12 cellular contexts compared by ENCODE assay signal in the genomic region with DNA sequence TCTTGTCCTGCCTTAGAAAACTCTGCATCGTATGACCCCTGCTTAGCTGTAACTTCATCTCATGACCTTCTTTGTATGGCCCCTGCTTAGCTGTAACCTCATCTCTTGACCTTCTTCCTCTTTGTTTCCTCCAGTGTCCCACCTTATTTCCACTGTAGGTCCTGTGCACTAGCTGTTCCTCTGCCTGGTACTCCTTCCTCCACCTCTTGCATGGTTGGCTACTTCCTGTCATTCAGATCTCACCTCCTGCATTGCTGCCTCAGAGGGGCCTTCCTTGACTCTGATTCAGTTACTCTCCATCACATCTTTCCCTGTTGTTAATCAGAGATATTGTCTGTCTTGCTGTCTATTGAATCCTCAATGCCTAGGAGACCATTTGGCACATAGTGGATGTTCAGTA.
DNase-seq lines count a peak whose midpoint lies in the region; ATAC-seq and TF ChIP-seq lines count a peak whose summit lies in the region.
"Had no signal": no experiment of that assay in that cellular context is flagged by ENCODE, and none has a peak within 500 bp of the region (broad histone marks: within the 10 kb centered on the region; RNA-seq: fewer than 3 reads in every experiment).

No MANE protein-coding gene starts in this region.

- no peak overlapping the region for H2BK5ac ChIP-seq in mesenchymal stem cell (ENCODE audit: low read depth, low read length, poor library complexity, severe bottlenecking)

- peak overlapping the region; percentile 8 to 64 for H3K4ac ChIP-seq in mesenchymal stem cell (ENCODE audit: low read depth in 1 of 2, low read length in 2 of 2)

- no peaks in the 10 kb centered on the region for H3K9me3 Mint-ChIP-seq in stimulated activated naive CD8-positive, alpha-beta T cell treated with anti-CD3 and anti-CD28 coated beads, Interleukin-15, amount 100 ng/mL, for 72 hours
- no peaks in the 10 kb centered on the region for H3K9me3 Mint-ChIP-seq in activated CD8-positive, alpha-beta T cell treated with anti-CD3 and anti-CD28 coated beads for 36 hours

- no peak overlapping the region for H3K27ac Mint-ChIP-seq in stimulated activated naive CD8-positive, alpha-beta T cell treated with anti-CD3 and anti-CD28 coated beads, Interleukin-15, amount 100 ng/mL, for 72 hours
- no peak overlapping the region for H3K27ac Mint-ChIP-seq in activated CD8-positive, alpha-beta T cell treated with anti-CD3 and anti-CD28 coated beads for 36 hours

- H3K18ac ChIP-seq in mesenchymal stem cell (ENCODE audit: low read depth in 1 of 2, low read length in 2 of 2), result no peak overlapping the region

- H3K27me3 ChIP-seq in mesenchymal stem cell (ENCODE audit: control insufficient read depth in 1 of 2, insufficient read depth in 1 of 2, low read length in 2 of 2), result no peaks in the 10 kb centered on the region
- H3K27me3 ChIP-seq: hepatocyte, SJCRH30 had no signal

- CTCF ChIA-PET in activated CD8-positive, alpha-beta T cell treated with anti-CD3 and anti-CD28 coated beads for 36 hours (lab: Charles Lee), result interaction anchor here (0.7 to 2.5 kb wide), 12 partner anchors 13 to 457 kb away, joined by 3 to 18 read pairs (median 4); no protein-coding TSS in a partner anchor

- H3K4me1 ChIP-seq in mesenchymal stem cell (ENCODE audit: control insufficient read depth, insufficient read depth, low read depth, low read length), result peaks cover 1% of the 10 kb centered on the region

- H3K27ac ChIP-seq in mesenchymal stem cell (ENCODE audit: low read length, poor library complexity, severe bottlenecking), result no peak overlapping the region
- H3K27ac ChIP-seq: hepatocyte, SJCRH30 had no signal

- H3K4me3 Mint-ChIP-seq in stimulated activated naive CD8-positive, alpha-beta T cell treated with anti-CD3 and anti-CD28 coated beads, Interleukin-15, amount 100 ng/mL, for 72 hours, result no peak overlapping the region
- no peak overlapping the region for H3K4me3 Mint-ChIP-seq in activated CD8-positive, alpha-beta T cell treated with anti-CD3 and anti-CD28 coated beads for 36 hours

- H3K79me1 ChIP-seq in mesenchymal stem cell (replicated peaks; ENCODE audit: low read length, poor library complexity, severe bottlenecking), result peaks cover 12% of the 10 kb centered on the region

- no peak overlapping the region for H2BK15ac ChIP-seq in mesenchymal stem cell (ENCODE audit: low read depth, poor library complexity, severe bottlenecking)

- no peak overlapping the region for H3K9ac ChIP-seq in mesenchymal stem cell (ENCODE audit: low read length)

- peak overlapping the region; percentile 92 for H4K8ac ChIP-seq in mesenchymal stem cell (ENCODE audit: low read length)

- POLR2A ChIA-PET in activated CD8-positive, alpha-beta T cell treated with anti-CD3 and anti-CD28 coated beads for 36 hours (lab: Charles Lee), result no interaction called here

- H2BK120ac ChIP-seq in mesenchymal stem cell (ENCODE audit: low read depth, low read length), result no peak overlapping the region

- peak overlapping the region; percentile 2 to 93 for H2BK12ac ChIP-seq in mesenchymal stem cell (ENCODE audit: low read length in 2 of 2)

- H3K14ac ChIP-seq in mesenchymal stem cell (ENCODE audit: low read length in 2 of 2), result no peak overlapping the region

- H3K4me3 ChIP-seq in mesenchymal stem cell (ENCODE audit: insufficient read depth in 1 of 2, low read depth in 1 of 2, low read length in 2 of 2), result no peak overlapping the region
- H3K4me3 ChIP-seq: hepatocyte, SJCRH30 had no signal

- no peak overlapping the region for H2AK5ac ChIP-seq in mesenchymal stem cell (ENCODE audit: low read length, severe bottlenecking)

- no peaks in the 10 kb centered on the region for H3K36me3 Mint-ChIP-seq in activated CD8-positive, alpha-beta T cell treated with anti-CD3 and anti-CD28 coated beads for 36 hours (ENCODE audit: low read depth)

- H3K9me3 ChIP-seq in mesenchymal stem cell (ENCODE audit: control insufficient read depth, low read length), result no peaks in the 10 kb centered on the region
- H3K9me3 ChIP-seq: SJCRH30 had no signal

- ATAC-seq in stimulated activated naive CD8-positive, alpha-beta T cell treated with anti-CD3 and anti-CD28 coated beads, Interleukin-15, amount 100 ng/mL, for 72 hours, result peak; percentile 40
- no peak for ATAC-seq in stimulated activated naive CD8-positive, alpha-beta T cell treated with anti-CD3 and anti-CD28 coated beads, Interleukin-15, Interleukin-2, amounts not matched to agents 100 U/mL and 50 U/mL, for 24 hours
- peak; percentile 27 for ATAC-seq in activated CD8-positive, alpha-beta T cell treated with anti-CD3 and anti-CD28 coated beads for 36 hours
- ATAC-seq in GM19324 (IDR thresholded peaks at IDR 0.05; ENCODE audit: low FRiP score, unreplicated experiment) (no peak), HG03175 (IDR thresholded peaks at IDR 0.05; ENCODE audit: unreplicated experiment) (no peak), HG02970 (IDR thresholded peaks at IDR 0.05; ENCODE audit: low FRiP score, unreplicated experiment) (no peak)

- peaks cover 42% of the 10 kb centered on the region for H3K4me1 Mint-ChIP-seq in stimulated activated naive CD8-positive, alpha-beta T cell treated with anti-CD3 and anti-CD28 coated beads, Interleukin-15, amount 100 ng/mL, for 72 hours
- H3K4me1 Mint-ChIP-seq in activated CD8-positive, alpha-beta T cell treated with anti-CD3 and anti-CD28 coated beads for 36 hours (ENCODE audit: low read depth), result peaks cover 23% of the 10 kb centered on the region

- no peak for DNase-seq in stimulated activated naive CD8-positive, alpha-beta T cell treated with anti-CD3 and anti-CD28 coated beads, Interleukin-15, amount 100 ng/mL, for 72 hours
- DNase-seq in stimulated activated naive CD8-positive, alpha-beta T cell treated with anti-CD3 and anti-CD28 coated beads, Interleukin-15, Interleukin-2, amounts not matched to agents 100 U/mL and 50 U/mL, for 24 hours, result no peak
- DNase-seq in activated CD8-positive, alpha-beta T cell treated with anti-CD3 and anti-CD28 coated beads for 36 hours, result no peak
- peak; percentile 5 for DNase-seq in mesenchymal stem cell
- no peak for DNase-seq in NCI-H146 treated with DMSO at 0.1 percent for 48 hours (lab: John Stamatoyannopoulos, UW; ENCODE audit: unreplicated experiment)
- DNase-seq: activated gamma-delta T cell, NCI-H2171 had no signal

- no peak overlapping the region for H3K4me2 ChIP-seq in mesenchymal stem cell (ENCODE audit: low read length, poor library complexity, severe bottlenecking)
- H3K4me2 ChIP-seq: hepatocyte had no signal

- no peak overlapping the region for H2AFZ ChIP-seq in mesenchymal stem cell (ENCODE audit: low read depth, low read length)
- H2AFZ ChIP-seq: hepatocyte had no signal

- intact Hi-C loops in activated CD8-positive, alpha-beta T cell treated with anti-CD3 and anti-CD28 coated beads for 36 hours (cut with micrococcal nuclease), result no loop called here

- H3K23ac ChIP-seq in mesenchymal stem cell (ENCODE audit: low read length in 2 of 2), result peak overlapping the region in 1 of 2 experiments; percentile 79

- WGBS in mesenchymal stem cell, result 48% methylated on average over 1 of the region's 1 CpG

- TF ChIP-seq CTCF in activated CD8-positive, alpha-beta T cell treated with anti-CD3 and anti-CD28 coated beads for 36 hours (IDR thresholded peaks at IDR 0.05), result no peak

- no peaks in the 10 kb centered on the region for H3K27me3 Mint-ChIP-seq in stimulated activated naive CD8-positive, alpha-beta T cell treated with anti-CD3 and anti-CD28 coated beads, Interleukin-15, amount 100 ng/mL, for 72 hours
- H3K27me3 Mint-ChIP-seq in activated CD8-positive, alpha-beta T cell treated with anti-CD3 and anti-CD28 coated beads for 36 hours, result no peaks in the 10 kb centered on the region

- peak overlapping the region; percentile 89 for H4K91ac ChIP-seq in mesenchymal stem cell (ENCODE audit: low read length)

- H3K36me3 ChIP-seq in mesenchymal stem cell (ENCODE audit: control insufficient read depth in 1 of 2, insufficient read depth in 2 of 2, low read depth in 1 of 2, low read length in 2 of 2), result no peaks in the 10 kb centered on the region
- H3K36me3 ChIP-seq: SJCRH30 had no signal

Comparison
In these comparisons a context has a peak if more than half of its experiments do, and no peak if none do; other contexts are left out.
1. ATAC-seq: peak in stimulated activated naive CD8-positive, alpha-beta T cell treated with anti-CD3 and anti-CD28 coated beads, Interleukin-15, amount 100 ng/mL, for 72 hours (single experiment) and activated CD8-positive, alpha-beta T cell treated with anti-CD3 and anti-CD28 coated beads for 36 hours (single experiment); none in stimulated activated naive CD8-positive, alpha-beta T cell treated with anti-CD3 and anti-CD28 coated beads, Interleukin-15, Interleukin-2, amounts not matched to agents 100 U/mL and 50 U/mL, for 24 hours (single experiment), GM19324 (single experiment), HG03175 (single experiment) and HG02970 (single experiment).